In the genomic region with DNA sequence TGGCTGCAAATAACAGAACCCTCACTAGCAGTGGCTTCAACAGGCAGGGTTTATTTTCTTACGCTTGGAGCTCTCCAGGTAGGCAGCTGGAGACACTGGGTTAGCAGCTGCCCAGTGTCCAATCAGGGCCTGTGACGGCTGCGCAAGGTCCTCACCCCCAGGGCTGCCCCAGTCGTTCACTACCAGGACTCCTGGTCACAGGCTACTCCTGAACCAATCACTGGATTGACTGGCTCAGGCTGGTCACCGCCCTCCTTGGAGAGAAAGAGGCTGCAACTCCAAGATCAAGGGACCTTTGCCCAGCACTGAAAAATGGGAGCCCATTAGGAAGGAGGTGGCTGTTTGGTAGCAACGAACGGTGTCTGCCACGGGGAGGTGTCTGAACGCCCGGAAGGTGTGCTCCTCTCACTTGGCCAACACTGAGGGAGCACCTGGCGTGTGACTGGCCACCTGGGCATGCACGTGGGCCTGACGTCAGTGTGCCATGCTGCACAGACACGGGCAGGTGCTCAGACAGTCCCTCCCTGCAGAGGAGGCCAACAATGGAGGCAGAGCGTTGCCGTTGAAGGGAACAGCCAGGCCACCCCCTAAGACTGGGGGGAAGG, we compare ENCODE assay signal across 1 cellular context.
TF ChIP-seq lines count a peak whose summit lies in the region.

No MANE protein-coding gene starts in this region.

TF ChIP-seq in HepG2, 621 proteins besides CTCF, POLR2A, EP300 and RAD21 (continued from another document and continues in another):
- TF ChIP-seq, protein P1, sequence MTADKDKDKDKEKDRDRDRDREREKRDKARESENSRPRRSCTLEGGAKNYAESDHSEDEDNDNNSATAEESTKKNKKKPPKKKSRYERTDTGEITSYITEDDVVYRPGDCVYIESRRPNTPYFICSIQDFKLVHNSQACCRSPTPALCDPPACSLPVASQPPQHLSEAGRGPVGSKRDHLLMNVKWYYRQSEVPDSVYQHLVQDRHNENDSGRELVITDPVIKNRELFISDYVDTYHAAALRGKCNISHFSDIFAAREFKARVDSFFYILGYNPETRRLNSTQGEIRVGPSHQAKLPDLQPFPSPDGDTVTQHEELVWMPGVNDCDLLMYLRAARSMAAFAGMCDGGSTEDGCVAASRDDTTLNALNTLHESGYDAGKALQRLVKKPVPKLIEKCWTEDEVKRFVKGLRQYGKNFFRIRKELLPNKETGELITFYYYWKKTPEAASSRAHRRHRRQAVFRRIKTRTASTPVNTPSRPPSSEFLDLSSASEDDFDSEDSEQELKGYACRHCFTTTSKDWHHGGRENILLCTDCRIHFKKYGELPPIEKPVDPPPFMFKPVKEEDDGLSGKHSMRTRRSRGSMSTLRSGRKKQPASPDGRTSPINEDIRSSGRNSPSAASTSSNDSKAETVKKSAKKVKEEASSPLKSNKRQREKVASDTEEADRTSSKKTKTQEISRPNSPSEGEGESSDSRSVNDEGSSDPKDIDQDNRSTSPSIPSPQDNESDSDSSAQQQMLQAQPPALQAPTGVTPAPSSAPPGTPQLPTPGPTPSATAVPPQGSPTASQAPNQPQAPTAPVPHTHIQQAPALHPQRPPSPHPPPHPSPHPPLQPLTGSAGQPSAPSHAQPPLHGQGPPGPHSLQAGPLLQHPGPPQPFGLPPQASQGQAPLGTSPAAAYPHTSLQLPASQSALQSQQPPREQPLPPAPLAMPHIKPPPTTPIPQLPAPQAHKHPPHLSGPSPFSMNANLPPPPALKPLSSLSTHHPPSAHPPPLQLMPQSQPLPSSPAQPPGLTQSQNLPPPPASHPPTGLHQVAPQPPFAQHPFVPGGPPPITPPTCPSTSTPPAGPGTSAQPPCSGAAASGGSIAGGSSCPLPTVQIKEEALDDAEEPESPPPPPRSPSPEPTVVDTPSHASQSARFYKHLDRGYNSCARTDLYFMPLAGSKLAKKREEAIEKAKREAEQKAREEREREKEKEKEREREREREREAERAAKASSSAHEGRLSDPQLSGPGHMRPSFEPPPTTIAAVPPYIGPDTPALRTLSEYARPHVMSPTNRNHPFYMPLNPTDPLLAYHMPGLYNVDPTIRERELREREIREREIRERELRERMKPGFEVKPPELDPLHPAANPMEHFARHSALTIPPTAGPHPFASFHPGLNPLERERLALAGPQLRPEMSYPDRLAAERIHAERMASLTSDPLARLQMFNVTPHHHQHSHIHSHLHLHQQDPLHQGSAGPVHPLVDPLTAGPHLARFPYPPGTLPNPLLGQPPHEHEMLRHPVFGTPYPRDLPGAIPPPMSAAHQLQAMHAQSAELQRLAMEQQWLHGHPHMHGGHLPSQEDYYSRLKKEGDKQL (CRISPR knock-in tag; IDR thresholded peaks at IDR 0.05; ENCODE audit: low read depth): no peak
- no peak for TF ChIP-seq PLRG1 (conservative IDR thresholded peaks at IDR 0.05)
- no peak for TF ChIP-seq PRPF4 (IDR thresholded peaks at IDR 0.05; ENCODE audit: low read depth, low read length, poor library complexity, severe bottlenecking)
- no peak; the same call in 1 of the 2 replicates for TF ChIP-seq PHF21A (CRISPR knock-in tag; IDR thresholded peaks at IDR 0.05)
- TF ChIP-seq ZNF891 (CRISPR knock-in tag; IDR thresholded peaks at IDR 0.05): no peak
- TF ChIP-seq ELF1 (CRISPR knock-in tag; IDR thresholded peaks at IDR 0.05): no peak
- TF ChIP-seq RARA (CRISPR knock-in tag; IDR thresholded peaks at IDR 0.05): no peak
- TF ChIP-seq CBX1 (IDR thresholded peaks at IDR 0.05; ENCODE audit: low read depth): no peak
- TF ChIP-seq ZNF101 (CRISPR knock-in tag; IDR thresholded peaks at IDR 0.05; ENCODE audit: borderline replicate concordance, low read depth): no peak
- no peak for TF ChIP-seq FOXK2 (IDR thresholded peaks at IDR 0.05)
- no peak for TF ChIP-seq NR2F2 (IDR thresholded peaks at IDR 0.05; ENCODE audit: borderline replicate concordance, low read depth)
- TF ChIP-seq ISL2 (CRISPR knock-in tag; IDR thresholded peaks at IDR 0.05): 0 out of 2 replicates have a peak, but pooled peaks have one; percentile 7
- TF ChIP-seq BHLHE40 (IDR thresholded peaks at IDR 0.05; ENCODE audit: low read length): peak; percentile 41; the same call in 1 of the 2 replicates
- TF ChIP-seq, protein P2, sequence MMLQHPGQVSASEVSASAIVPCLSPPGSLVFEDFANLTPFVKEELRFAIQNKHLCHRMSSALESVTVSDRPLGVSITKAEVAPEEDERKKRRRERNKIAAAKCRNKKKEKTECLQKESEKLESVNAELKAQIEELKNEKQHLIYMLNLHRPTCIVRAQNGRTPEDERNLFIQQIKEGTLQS (CRISPR knock-in tag; IDR thresholded peaks at IDR 0.05): no peak
- TF ChIP-seq ZNF383 (CRISPR knock-in tag; IDR thresholded peaks at IDR 0.05; ENCODE audit: borderline replicate concordance): no peak
- no peak for TF ChIP-seq SUZ12 (IDR thresholded peaks at IDR 0.05; ENCODE audit: low read depth, low read length)
- peak; percentile 79; the same call in 1 of the 2 replicates for TF ChIP-seq ZNF713 (CRISPR knock-in tag; IDR thresholded peaks at IDR 0.05)
- no peak for TF ChIP-seq CENPX (CRISPR knock-in tag; IDR thresholded peaks at IDR 0.05)
- no peak for TF ChIP-seq ZNF12 (CRISPR knock-in tag; IDR thresholded peaks at IDR 0.05)
- TF ChIP-seq SP140L (CRISPR knock-in tag; IDR thresholded peaks at IDR 0.05; ENCODE audit: borderline replicate concordance): no peak
- TF ChIP-seq JDP2 (CRISPR knock-in tag; IDR thresholded peaks at IDR 0.05; ENCODE audit: borderline replicate concordance): no peak
- no peak for TF ChIP-seq ISX (CRISPR knock-in tag; conservative IDR thresholded peaks at IDR 0.05)
- TF ChIP-seq, protein P3, sequence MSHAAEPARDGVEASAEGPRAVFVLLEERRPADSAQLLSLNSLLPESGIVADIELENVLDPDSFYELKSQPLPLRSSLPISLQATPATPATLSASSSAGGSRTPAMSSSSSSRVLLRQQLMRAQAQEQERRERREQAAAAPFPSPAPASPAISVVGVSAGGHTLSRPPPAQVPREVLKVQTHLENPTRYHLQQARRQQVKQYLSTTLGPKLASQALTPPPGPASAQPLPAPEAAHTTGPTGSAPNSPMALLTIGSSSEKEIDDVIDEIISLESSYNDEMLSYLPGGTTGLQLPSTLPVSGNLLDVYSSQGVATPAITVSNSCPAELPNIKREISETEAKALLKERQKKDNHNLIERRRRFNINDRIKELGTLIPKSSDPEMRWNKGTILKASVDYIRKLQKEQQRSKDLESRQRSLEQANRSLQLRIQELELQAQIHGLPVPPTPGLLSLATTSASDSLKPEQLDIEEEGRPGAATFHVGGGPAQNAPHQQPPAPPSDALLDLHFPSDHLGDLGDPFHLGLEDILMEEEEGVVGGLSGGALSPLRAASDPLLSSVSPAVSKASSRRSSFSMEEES (CRISPR knock-in tag; IDR thresholded peaks at IDR 0.05): no peak
- 0 out of 2 replicates have a peak, but pooled peaks have one; percentile 42 for TF ChIP-seq HNRNPL (IDR thresholded peaks at IDR 0.05; ENCODE audit: low read depth, low read length)
- TF ChIP-seq ZBTB38 (CRISPR knock-in tag; IDR thresholded peaks at IDR 0.05): peak; percentile 62; the same call in 1 of the 2 replicates
- no peak; the same call in 1 of the 2 replicates for TF ChIP-seq ZFX (CRISPR knock-in tag; IDR thresholded peaks at IDR 0.05; ENCODE audit: low read depth)
- TF ChIP-seq ZNF230 (CRISPR knock-in tag; IDR thresholded peaks at IDR 0.05): no peak
- no peak for TF ChIP-seq ZNF34 (CRISPR knock-in tag; IDR thresholded peaks at IDR 0.05; ENCODE audit: borderline replicate concordance)
- no peak for TF ChIP-seq ZNF616 (CRISPR knock-in tag; IDR thresholded peaks at IDR 0.05; ENCODE audit: low read depth)
- no peak for TF ChIP-seq TEAD2 (CRISPR knock-in tag; IDR thresholded peaks at IDR 0.05)
- no peak for TF ChIP-seq KAT8 (CRISPR knock-in tag; IDR thresholded peaks at IDR 0.05)
- no peak for TF ChIP-seq ZNF546 (CRISPR knock-in tag; conservative IDR thresholded peaks at IDR 0.05)
- TF ChIP-seq, protein P4, sequence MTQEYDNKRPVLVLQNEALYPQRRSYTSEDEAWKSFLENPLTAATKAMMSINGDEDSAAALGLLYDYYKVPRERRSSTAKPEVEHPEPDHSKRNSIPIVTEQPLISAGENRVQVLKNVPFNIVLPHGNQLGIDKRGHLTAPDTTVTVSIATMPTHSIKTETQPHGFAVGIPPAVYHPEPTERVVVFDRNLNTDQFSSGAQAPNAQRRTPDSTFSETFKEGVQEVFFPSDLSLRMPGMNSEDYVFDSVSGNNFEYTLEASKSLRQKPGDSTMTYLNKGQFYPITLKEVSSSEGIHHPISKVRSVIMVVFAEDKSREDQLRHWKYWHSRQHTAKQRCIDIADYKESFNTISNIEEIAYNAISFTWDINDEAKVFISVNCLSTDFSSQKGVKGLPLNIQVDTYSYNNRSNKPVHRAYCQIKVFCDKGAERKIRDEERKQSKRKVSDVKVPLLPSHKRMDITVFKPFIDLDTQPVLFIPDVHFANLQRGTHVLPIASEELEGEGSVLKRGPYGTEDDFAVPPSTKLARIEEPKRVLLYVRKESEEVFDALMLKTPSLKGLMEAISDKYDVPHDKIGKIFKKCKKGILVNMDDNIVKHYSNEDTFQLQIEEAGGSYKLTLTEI (CRISPR knock-in tag; conservative IDR thresholded peaks at IDR 0.05): no peak
- no peak for TF ChIP-seq ZNF674 (CRISPR knock-in tag; IDR thresholded peaks at IDR 0.05; ENCODE audit: low read depth)
- TF ChIP-seq, protein P5, sequence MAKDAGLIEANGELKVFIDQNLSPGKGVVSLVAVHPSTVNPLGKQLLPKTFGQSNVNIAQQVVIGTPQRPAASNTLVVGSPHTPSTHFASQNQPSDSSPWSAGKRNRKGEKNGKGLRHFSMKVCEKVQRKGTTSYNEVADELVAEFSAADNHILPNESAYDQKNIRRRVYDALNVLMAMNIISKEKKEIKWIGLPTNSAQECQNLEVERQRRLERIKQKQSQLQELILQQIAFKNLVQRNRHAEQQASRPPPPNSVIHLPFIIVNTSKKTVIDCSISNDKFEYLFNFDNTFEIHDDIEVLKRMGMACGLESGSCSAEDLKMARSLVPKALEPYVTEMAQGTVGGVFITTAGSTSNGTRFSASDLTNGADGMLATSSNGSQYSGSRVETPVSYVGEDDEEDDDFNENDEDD (CRISPR knock-in tag; IDR thresholded peaks at IDR 0.05; ENCODE audit: borderline replicate concordance): peak; percentile 34; the same call in 1 of the 2 replicates
- TF ChIP-seq, protein P6, sequence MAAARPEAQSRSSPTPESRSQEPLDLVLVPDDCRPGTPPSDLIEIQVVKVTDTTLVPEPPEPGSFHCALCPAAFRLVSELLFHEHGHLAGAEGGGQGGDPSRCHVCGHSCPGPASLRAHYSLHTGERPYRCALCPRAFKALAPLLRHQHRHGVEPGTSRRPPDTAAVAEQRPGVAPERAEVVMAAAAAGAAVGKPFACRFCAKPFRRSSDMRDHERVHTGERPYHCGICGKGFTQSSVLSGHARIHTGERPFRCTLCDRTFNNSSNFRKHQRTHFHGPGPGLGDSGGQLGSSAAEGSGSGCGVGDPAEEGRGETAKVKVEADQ (CRISPR knock-in tag; IDR thresholded peaks at IDR 0.05; ENCODE audit: borderline replicate concordance): peak; percentile 65; the same call in 1 of the 2 replicates
- no peak for TF ChIP-seq ZNF773 (CRISPR knock-in tag; IDR thresholded peaks at IDR 0.05; ENCODE audit: borderline replicate concordance)
- TF ChIP-seq, protein P7, sequence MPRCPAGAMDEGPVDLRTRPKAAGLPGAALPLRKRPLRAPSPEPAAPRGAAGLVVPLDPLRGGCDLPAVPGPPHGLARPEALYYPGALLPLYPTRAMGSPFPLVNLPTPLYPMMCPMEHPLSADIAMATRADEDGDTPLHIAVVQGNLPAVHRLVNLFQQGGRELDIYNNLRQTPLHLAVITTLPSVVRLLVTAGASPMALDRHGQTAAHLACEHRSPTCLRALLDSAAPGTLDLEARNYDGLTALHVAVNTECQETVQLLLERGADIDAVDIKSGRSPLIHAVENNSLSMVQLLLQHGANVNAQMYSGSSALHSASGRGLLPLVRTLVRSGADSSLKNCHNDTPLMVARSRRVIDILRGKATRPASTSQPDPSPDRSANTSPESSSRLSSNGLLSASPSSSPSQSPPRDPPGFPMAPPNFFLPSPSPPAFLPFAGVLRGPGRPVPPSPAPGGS (CRISPR knock-in tag; IDR thresholded peaks at IDR 0.05): no peak
- 0 out of 2 replicates have a peak, but pooled peaks have one; percentile 41 for TF ChIP-seq SMYD3 (CRISPR knock-in tag; IDR thresholded peaks at IDR 0.05)
- TF ChIP-seq ZNF678 (CRISPR knock-in tag; IDR thresholded peaks at IDR 0.05): no peak
- no peak for TF ChIP-seq PAF1 (CRISPR knock-in tag; IDR thresholded peaks at IDR 0.05)
- peak; percentile 62; the same call in 1 of the 2 replicates for TF ChIP-seq SP4 (CRISPR knock-in tag; IDR thresholded peaks at IDR 0.05)
- peak; percentile 36; the same call in 1 of the 2 replicates for TF ChIP-seq ZFY (CRISPR knock-in tag; IDR thresholded peaks at IDR 0.05)
- TF ChIP-seq, protein P8, sequence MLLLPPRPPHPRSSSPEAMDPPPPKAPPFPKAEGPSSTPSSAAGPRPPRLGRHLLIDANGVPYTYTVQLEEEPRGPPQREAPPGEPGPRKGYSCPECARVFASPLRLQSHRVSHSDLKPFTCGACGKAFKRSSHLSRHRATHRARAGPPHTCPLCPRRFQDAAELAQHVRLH (CRISPR knock-in tag; IDR thresholded peaks at IDR 0.05; ENCODE audit: borderline replicate concordance, low read depth): no peak
- no peak for TF ChIP-seq ZNF598 (CRISPR knock-in tag; IDR thresholded peaks at IDR 0.05; ENCODE audit: borderline replicate concordance)
- no peak for TF ChIP-seq CCAR2 (optimal IDR thresholded peaks at IDR 0.05; ENCODE audit: low read depth, low read length)
- no peak for TF ChIP-seq ZNF790 (CRISPR knock-in tag; IDR thresholded peaks at IDR 0.05; ENCODE audit: borderline replicate concordance)
- TF ChIP-seq, protein P9, sequence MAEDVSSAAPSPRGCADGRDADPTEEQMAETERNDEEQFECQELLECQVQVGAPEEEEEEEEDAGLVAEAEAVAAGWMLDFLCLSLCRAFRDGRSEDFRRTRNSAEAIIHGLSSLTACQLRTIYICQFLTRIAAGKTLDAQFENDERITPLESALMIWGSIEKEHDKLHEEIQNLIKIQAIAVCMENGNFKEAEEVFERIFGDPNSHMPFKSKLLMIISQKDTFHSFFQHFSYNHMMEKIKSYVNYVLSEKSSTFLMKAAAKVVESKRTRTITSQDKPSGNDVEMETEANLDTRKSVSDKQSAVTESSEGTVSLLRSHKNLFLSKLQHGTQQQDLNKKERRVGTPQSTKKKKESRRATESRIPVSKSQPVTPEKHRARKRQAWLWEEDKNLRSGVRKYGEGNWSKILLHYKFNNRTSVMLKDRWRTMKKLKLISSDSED (CRISPR knock-in tag; IDR thresholded peaks at IDR 0.05): no peak
- TF ChIP-seq, protein P10, sequence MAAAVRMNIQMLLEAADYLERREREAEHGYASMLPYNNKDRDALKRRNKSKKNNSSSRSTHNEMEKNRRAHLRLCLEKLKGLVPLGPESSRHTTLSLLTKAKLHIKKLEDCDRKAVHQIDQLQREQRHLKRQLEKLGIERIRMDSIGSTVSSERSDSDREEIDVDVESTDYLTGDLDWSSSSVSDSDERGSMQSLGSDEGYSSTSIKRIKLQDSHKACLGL (CRISPR knock-in tag; IDR thresholded peaks at IDR 0.05): 0 out of 2 replicates have a peak, but pooled peaks have one; percentile 11
- TF ChIP-seq, protein P11, sequence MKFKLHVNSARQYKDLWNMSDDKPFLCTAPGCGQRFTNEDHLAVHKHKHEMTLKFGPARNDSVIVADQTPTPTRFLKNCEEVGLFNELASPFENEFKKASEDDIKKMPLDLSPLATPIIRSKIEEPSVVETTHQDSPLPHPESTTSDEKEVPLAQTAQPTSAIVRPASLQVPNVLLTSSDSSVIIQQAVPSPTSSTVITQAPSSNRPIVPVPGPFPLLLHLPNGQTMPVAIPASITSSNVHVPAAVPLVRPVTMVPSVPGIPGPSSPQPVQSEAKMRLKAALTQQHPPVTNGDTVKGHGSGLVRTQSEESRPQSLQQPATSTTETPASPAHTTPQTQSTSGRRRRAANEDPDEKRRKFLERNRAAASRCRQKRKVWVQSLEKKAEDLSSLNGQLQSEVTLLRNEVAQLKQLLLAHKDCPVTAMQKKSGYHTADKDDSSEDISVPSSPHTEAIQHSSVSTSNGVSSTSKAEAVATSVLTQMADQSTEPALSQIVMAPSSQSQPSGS (CRISPR knock-in tag; IDR thresholded peaks at IDR 0.05): no peak
- TF ChIP-seq ZNF549 (CRISPR knock-in tag; IDR thresholded peaks at IDR 0.05): no peak
- no peak for TF ChIP-seq FLYWCH1 (CRISPR knock-in tag; IDR thresholded peaks at IDR 0.05)
